8 cellular contexts compared by ENCODE assay signal in the genomic region with DNA sequence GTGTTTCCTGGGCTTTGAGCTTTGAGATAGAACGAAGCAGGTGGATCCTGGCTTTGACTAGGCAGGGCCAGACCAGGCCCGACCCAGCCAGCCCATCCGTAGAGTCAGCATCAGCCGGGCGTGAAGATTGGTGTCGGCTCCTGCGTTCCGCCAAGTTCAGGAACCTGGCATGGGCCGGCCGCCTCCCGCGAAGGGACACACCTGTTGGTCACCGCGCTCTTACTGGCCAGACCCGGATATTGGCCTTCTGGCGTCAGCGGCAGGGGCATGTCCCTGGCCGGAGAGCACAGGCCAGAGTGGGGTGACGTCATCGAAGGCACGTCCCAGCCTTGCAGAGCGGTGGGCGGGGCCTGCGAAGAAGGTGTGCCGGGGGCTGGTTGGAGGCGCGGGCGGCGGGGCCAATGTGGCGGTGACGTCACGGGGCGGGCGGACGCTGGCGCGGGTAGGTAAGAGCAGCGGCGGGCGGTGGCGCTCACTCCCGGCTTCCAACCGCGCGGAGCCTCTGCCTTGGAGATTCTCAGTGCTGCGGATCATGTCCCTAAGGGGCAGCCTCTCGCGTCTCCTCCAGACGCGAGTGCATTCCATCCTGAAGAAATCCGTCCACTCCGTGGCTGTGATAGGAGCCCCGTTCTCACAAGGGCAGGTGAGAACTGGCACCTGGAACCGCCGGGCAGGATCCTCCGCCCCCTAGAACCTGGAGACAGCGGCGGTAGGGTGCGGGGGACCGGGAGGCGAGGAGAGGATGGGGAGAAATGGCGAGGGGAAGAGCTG. TPM values are rescaled to one million over a fixed set of nuclear protein-coding genes. Genes with fewer than 3 reads are reported as not detected.
DNase-seq lines count a peak whose midpoint lies in the region; ATAC-seq and TF ChIP-seq lines count a peak whose summit lies in the region.

TSS of gene ARG2 (plus strand) at position 475 of the 771 bp plus-strand sequence. CDS start at position 533, 58 bp downstream.

- H3K4me1 ChIP-seq in endodermal cell (ENCODE audit: control insufficient read depth, insufficient read depth, low read length): peaks cover 13% of the 10 kb centered on the region

- ATAC-seq in GM21367 (IDR thresholded peaks at IDR 0.05; ENCODE audit: unreplicated experiment): peak; percentile 72

- H3K36me3 Mint-ChIP-seq in endodermal cell (ENCODE audit: low read depth): peaks cover 11% of the 10 kb centered on the region

- peak within 1 kb of the TSS; percentile 97 for H3K27ac Mint-ChIP-seq in endodermal cell

- H3K27me3 Mint-ChIP-seq in endodermal cell (ENCODE audit: insufficient read depth): peaks cover 23% of the 10 kb centered on the region

- peaks cover 17% of the 10 kb centered on the region for H3K4me1 Mint-ChIP-seq in endodermal cell

- peak within 1 kb of the TSS; percentile 73 for H3K9ac ChIP-seq in endodermal cell (ENCODE audit: extremely low read depth, low read length, poor library complexity, severe bottlenecking)

- peaks cover 2% of the 10 kb centered on the region for H3K9me3 Mint-ChIP-seq in endodermal cell

- H3K27me3 ChIP-seq in endodermal cell (ENCODE audit: control insufficient read depth, insufficient read depth, low read length, poor library complexity, severe bottlenecking): peaks cover 12% of the 10 kb centered on the region

- no peak within 1 kb of the TSS for H3K27ac ChIP-seq in endodermal cell (ENCODE audit: low read depth, low read length)

- 1 to 4% methylated on average over 26 to 62 of the region's 62 CpGs for WGBS in endodermal cell (ENCODE audit: insufficient coverage in 1 of 2, insufficient read length in 1 of 2), 2 experiments

- H3K9me3 ChIP-seq in endodermal cell (ENCODE audit: control insufficient read depth, low read length): no peaks in the 10 kb centered on the region

- no peak for TF ChIP-seq CTCF in endodermal cell (conservative IDR thresholded peaks at IDR 0.05)

- H3K36me3 ChIP-seq in endodermal cell (ENCODE audit: control insufficient read depth, insufficient read depth, low read length): no peaks in the 10 kb centered on the region

- DNase-seq in COLO829 (ENCODE audit: low spot score): peak; percentile 94
- peak; percentile 90 for DNase-seq in HT1080 (ENCODE audit: low read depth)
- DNase-seq in NOMO-1 (lab: John Stamatoyannopoulos, UW; ENCODE audit: unreplicated experiment in 2 of 2): peak; percentile 90 to 97
- peak; percentile 95 for DNase-seq in activated CD8-positive, alpha-beta memory T cell treated with anti-CD3 and anti-CD28 coated beads, Interleukin-2, amount 50 U/mL, for 1 hour (ENCODE audit: extremely low read depth)
- peak; percentile 100 for DNase-seq in endodermal cell
- DNase-seq in mesenteric fat pad (ENCODE audit: low spot score): peak; percentile 99
- DNase-seq in stimulated activated CD8-positive, alpha-beta memory T cell treated with anti-CD3 and anti-CD28 coated beads, Interleukin-15, amount 100 ng/mL, for 24 hours (ENCODE audit: low read depth): peak; percentile 89

- H3K4me3 ChIP-seq in endodermal cell (ENCODE audit: low read length): peak within 1 kb of the TSS; percentile 87

- H3K4me3 Mint-ChIP-seq in endodermal cell: peak within 1 kb of the TSS; percentile 79

RNA-seq across cellular contexts. Expression of gene ARG2, which starts in this region (rescaled TPM):
- 20.6 and 22.8 TPM in 2 replicates for total RNA-seq in HT1080 (2014; rRNA removed; shearing (Covaris generic))
- 25.2 and 33.0 TPM in 2 replicates for polyA plus RNA-seq in HT1080 (2015; cell fraction: cytosol; rRNA removed)
- 23.2 and 23.3 TPM in 2 replicates for polyA plus RNA-seq in HT1080 (2015; cell fraction: nucleus; rRNA removed)
- total RNA-seq in endodermal cell: 10 to 100 TPM; 19.4 to 25.4 TPM
- 17.2 TPM for polyA plus RNA-seq in endodermal cell (2013, experiment 1 of 2)
- 16.2 TPM for polyA plus RNA-seq in endodermal cell (2013, experiment 2 of 2)
- 6.6 TPM for total RNA-seq in mesenteric fat pad
